Comparison of ENCODE assay signal across 12 cellular contexts in genomic region chr19:48613024-48613851, GRCh38. TPM values are rescaled to one million over a fixed set of nuclear protein-coding genes. Genes with fewer than 3 reads are reported as not detected.
DNase-seq lines count a peak whose midpoint lies in the region; ATAC-seq, FAIRE-seq and TF ChIP-seq lines count a peak whose summit lies in the region.
"Had no signal": no experiment of that assay in that cellular context is flagged by ENCODE, and none has a peak within 500 bp of the region (broad histone marks: within the 10 kb centered on the region; RNA-seq: fewer than 3 reads in every experiment).

No MANE protein-coding gene starts in this region.

- FAIRE-seq in H1 (lab: Jason Lieb, UNC) (no peak), pancreas (lab: Jason Lieb, UNC) (no peak)

- no peak for TF ChIP-seq EP300 in H1 (IDR thresholded peaks at IDR 0.05; ENCODE audit: borderline replicate concordance in 1 of 2, low read depth in 2 of 2, low read length in 2 of 2)

- TF ChIP-seq CTCF in H1 (IDR thresholded peaks at IDR 0.05; ENCODE audit: control extremely low read depth in 1 of 3, insufficient read depth in 1 of 3, low read depth in 1 of 3, low read length in 3 of 3) (no peak), pancreas (IDR thresholded peaks at IDR 0.05) (no peak)

- peak overlapping the region; percentile 71 for H4K91ac ChIP-seq in H1 (replicated peaks; ENCODE audit: insufficient read length, low read length)

- H3K23ac ChIP-seq in H1 (ENCODE audit: insufficient read length) = no peak overlapping the region

- no peak; a peak in 1 of 3 replicates for TF ChIP-seq POLR2A in H1 (IDR thresholded peaks at IDR 0.05; ENCODE audit: control extremely low read depth in 1 of 2, low read depth in 2 of 2, low read length in 2 of 2)

- peak overlapping the region; percentile 61; the same call in 1 of the 2 replicates for H2BK20ac ChIP-seq in H1 (ENCODE audit: low read length)

- no peak overlapping the region for H2BK120ac ChIP-seq in H1 (replicated peaks; ENCODE audit: low read depth, low read length)

- peak overlapping the region; percentile 88; the same call in 1 of the 2 replicates for H2BK15ac ChIP-seq in H1 (ENCODE audit: low read length)

- peaks cover 25 to 37% of the 10 kb centered on the region in 2 experiments for H4K20me1 ChIP-seq in H1 (replicated peaks in 1 of 2; ENCODE audit: control insufficient read depth in 1 of 2, insufficient read depth in 2 of 2, low read length in 2 of 2)

- DNase-seq in COLO668 (lab: John Stamatoyannopoulos, UW; ENCODE audit: unreplicated experiment) (peak; percentile 16), LHCN-M2 (ENCODE audit: low read depth) (peak; percentile 77), H1 (ENCODE audit: low read depth in 1 of 2, low spot score in 2 of 2) (no peak), pancreas (peak in 5 of 6 donors; percentile 26 to 82 (median 49)), NOMO-1 (lab: John Stamatoyannopoulos, UW; ENCODE audit: unreplicated experiment in 2 of 2) (no peak)
- DNase-seq: activated CD4-positive, alpha-beta T cell treated with anti-CD3 and anti-CD28 coated beads, Interleukin-2, amount 50 U/mL, for 4 hours; cerebellar nuclear complex; DMS153; NCI-H2107 had no signal

- H3K27me3 ChIP-seq in H1 (replicated peaks in 1 of 4; ENCODE audit: control insufficient read depth in 3 of 4, extremely low read depth in 1 of 4, insufficient read depth in 3 of 4, low read length in 3 of 4) (no peaks in the 10 kb centered on the region), pancreas (no peaks in the 10 kb centered on the region)

- intact Hi-C loops in pancreas (cut with DNase I) = no loop called here

- 90% methylated on average over 39 of the region's 39 CpGs; no CpG with 5 or more reads in 1 of the 2 experiments for WGBS in H1 (ENCODE audit: extremely low coverage in 1 of 2, insufficient coverage in 1 of 2, insufficient read length in 1 of 2, insufficient replicate concordance in 2 of 2, low coverage in 1 of 2, low lambda C conversion rate in 2 of 2, missing lambda C conversion rate in 1 of 2), 2 experiments
- WGBS in pancreas, 2 donors = 73 to 77% methylated on average over 39 of the region's 39 CpGs

- peak overlapping the region; percentile 80 for H3K27ac ChIP-seq in H1 (ENCODE audit: low read depth, low read length)
- no peak overlapping the region for H3K27ac ChIP-seq in pancreas

- ATAC-seq in pancreas (peak in 2 of 4 donors; percentile 3), HG03571 (IDR thresholded peaks at IDR 0.05; ENCODE audit: unreplicated experiment) (no peak), GM21825 (IDR thresholded peaks at IDR 0.05; ENCODE audit: unreplicated experiment) (no peak), GM21381 (IDR thresholded peaks at IDR 0.05; ENCODE audit: unreplicated experiment) (no peak)

- H2AK5ac ChIP-seq in H1 (ENCODE audit: low read depth, low read length) = peak overlapping the region; percentile 54; the same call in 1 of the 2 replicates

- no peak overlapping the region for H4K5ac ChIP-seq in H1 (ENCODE audit: insufficient read length, low read depth, low read length)

- H3K4ac ChIP-seq in H1 (replicated peaks; ENCODE audit: insufficient read length, low read depth, low read length) = peak overlapping the region; percentile 99

- H3K14ac ChIP-seq in H1 (ENCODE audit: insufficient read length) = no peak overlapping the region

- H2BK12ac ChIP-seq in H1 (ENCODE audit: low read depth, low read length) = peak overlapping the region; percentile 90; the same call in 1 of the 2 replicates

- H3K4me2 ChIP-seq in H1 (ENCODE audit: insufficient read depth in 1 of 2, low read depth in 2 of 2, low read length in 2 of 2) = 0 out of 4 replicates have a peak overlapping the region, but pooled peaks of 1 of the 2 experiments have one; percentile 1

- H3K79me2 ChIP-seq in H1 (ENCODE audit: control insufficient read depth in 1 of 2, insufficient read depth in 2 of 2, low read length in 2 of 2) = peaks cover 14 to 22% of the 10 kb centered on the region in 2 experiments

- no peak for TF ChIP-seq RAD21 in H1 (IDR thresholded peaks at IDR 0.05 in 1 of 2, conservative IDR thresholded peaks at IDR 0.05 in 1 of 2; ENCODE audit: low read depth in 2 of 2, low read length in 2 of 2)

- no peak overlapping the region for H3K18ac ChIP-seq in H1 (ENCODE audit: extremely low read depth, low read length)

- H3K36me3 ChIP-seq in H1 (ENCODE audit: control insufficient read depth in 2 of 4, insufficient read depth in 4 of 4, low read length in 3 of 4) (peaks cover 17 to 31% (median 21%) of the 10 kb centered on the region in 4 experiments), pancreas (peaks cover 0 to 24% (median 22%) of the 10 kb centered on the region in 3 donors)

- POLR2A ChIA-PET in H1 (lab: Charles Lee; ENCODE audit: partially characterized antibody) = interaction anchor here (0.8 to 30.9 kb wide), 15 partner anchors 1 to 151 kb away, joined by 3 to 788 read pairs (median 4); partner anchors contain the start of genes CA11, DBP, FAM83E and RPL18

- CTCF ChIA-PET in H1 (lab: Charles Lee; ENCODE audit: partially characterized antibody) = interaction anchor here (0.7 to 7.2 kb wide), 3 partner anchors 18 to 124 kb away, joined by 3 to 37 read pairs (median 4); no protein-coding TSS in a partner anchor

- H2AFZ ChIP-seq in H1 (ENCODE audit: low read length) = no peak overlapping the region

- peak overlapping the region in 2 of 4 experiments; percentile 25 to 50; a peak in 3 of 7 replicates for H3K9ac ChIP-seq in H1 (replicated peaks in 1 of 4; ENCODE audit: extremely low read depth in 1 of 4, low read depth in 3 of 4, low read length in 3 of 4)

- H4K8ac ChIP-seq in H1 (ENCODE audit: extremely low read depth, insufficient read depth, low read length) = 0 out of 2 replicates have a peak overlapping the region, but pooled peaks have one; percentile 54

- H3K4me1 ChIP-seq in H1 (replicated peaks in 1 of 4; ENCODE audit: control insufficient read depth in 3 of 4, insufficient read depth in 4 of 4, low read length in 3 of 4) (peaks cover 0 to 46% (median 35%) of the 10 kb centered on the region in 4 experiments; a peak in 6 of 7 replicates), pancreas (peaks cover 8 to 14% (median 12%) of the 10 kb centered on the region in 3 donors)

- H2BK5ac ChIP-seq in H1 (ENCODE audit: low read depth, low read length) = peak overlapping the region; percentile 88

- H3K79me1 ChIP-seq in H1 (ENCODE audit: low read depth, low read length) = peaks cover 4% of the 10 kb centered on the region; the same call in 1 of the 2 replicates

- H3K4me3 ChIP-seq in H1 (ENCODE audit: extremely low read depth in 1 of 4, insufficient read depth in 2 of 4, low read depth in 3 of 4, low read length in 4 of 4) (no peak overlapping the region), pancreas (no peak overlapping the region)

- peaks cover 4% of the 10 kb centered on the region; the same call in 1 of the 2 replicates for H3K23me2 ChIP-seq in H1 (ENCODE audit: low read depth, low read length)

- H3K9me3 ChIP-seq in H1 (ENCODE audit: insufficient read depth in 2 of 2, low read depth in 1 of 2, low read length in 1 of 2) = no peaks in the 10 kb centered on the region
- no peaks in the 10 kb centered on the region for H3K9me3 ChIP-seq in pancreas

- no peak overlapping the region for H3K56ac ChIP-seq in H1 (replicated peaks; ENCODE audit: insufficient read length, low read depth, low read length)

RNA-seq across cellular contexts. Expression of gene FAM83E, which starts 1.6 kb away (rescaled TPM):
- total RNA-seq in LHCN-M2 (2014; rRNA removed) (not detected in 2 replicates), pancreas (1 to 10 TPM; 1.2 to 2.9 (median 2.6) TPM)
- not detected for polyA plus RNA-seq in LHCN-M2 (2012)
- 5.3 and 6.5 TPM in 2 replicates for total RNA-seq in H1 (2021; fragmentation: NEBNext Ultra II Directional; extraction: Animal tissue kit (Norgen Biotek cat#: 25700))
- polyA plus RNA-seq in H1 (2011; rRNA removed) (1.8 and 2.5 TPM in 2 replicates), pancreas (1 to 10 TPM; 1.8 to 3.4 TPM)
- polyA plus RNA-seq in H1 (2011; cell fraction: cytosol; rRNA removed) = 3.0 TPM
- polyA plus RNA-seq in H1 (2011; cell fraction: nucleus; rRNA removed) = 5.5 TPM
- 3.1 to 4.6 TPM (median 3.9 TPM) in 4 replicates for polyA plus RNA-seq in H1 (2012, experiment 1 of 2)
- 1.4 TPM for polyA plus RNA-seq in H1 (2012, experiment 2 of 2)
- 3.6 TPM for polyA plus RNA-seq in H1 (2013, experiment 1 of 2)
- polyA plus RNA-seq in H1 (2013, experiment 2 of 2) = 2.4 TPM
- 1.1 TPM in 2 replicates for polyA minus RNA-seq in H1 (2011; rRNA and poly(A)+ RNA removed)
- 2.1 TPM for polyA minus RNA-seq in H1 (2011; cell fraction: cytosol; rRNA and poly(A)+ RNA removed)
- 2.4 TPM for polyA minus RNA-seq in H1 (2011; cell fraction: nucleus; rRNA and poly(A)+ RNA removed)

RNA-seq across cellular contexts. Expression of gene RPL18, which starts 5.7 kb away (rescaled TPM):
- total RNA-seq in LHCN-M2 (2014; rRNA removed) = 1,651 and 2,205 TPM in 2 replicates
- 2,831 TPM for polyA plus RNA-seq in LHCN-M2 (2012)
- 1,669 and 1,693 TPM in 2 replicates for total RNA-seq in H1 (2021; fragmentation: NEBNext Ultra II Directional; extraction: Animal tissue kit (Norgen Biotek cat#: 25700))
- polyA plus RNA-seq in H1 (2011; rRNA removed) = 2,789 and 3,426 TPM in 2 replicates
- polyA plus RNA-seq in H1 (2011; cell fraction: cytosol; rRNA removed) = 2,747 TPM
- 1,998 TPM for polyA plus RNA-seq in H1 (2011; cell fraction: nucleus; rRNA removed)
- 1,368 to 3,492 TPM (median 2,780 TPM) in 4 replicates for polyA plus RNA-seq in H1 (2012, experiment 1 of 2)
- 5,563 TPM for polyA plus RNA-seq in H1 (2012, experiment 2 of 2)
- polyA plus RNA-seq in H1 (2013, experiment 1 of 2) = 2,312 TPM
- polyA plus RNA-seq in H1 (2013, experiment 2 of 2) = 2,245 TPM
- polyA minus RNA-seq in H1 (2011; rRNA and poly(A)+ RNA removed) = 621 and 624 TPM in 2 replicates
- polyA minus RNA-seq in H1 (2011; cell fraction: cytosol; rRNA and poly(A)+ RNA removed) = 738 TPM
- polyA minus RNA-seq in H1 (2011; cell fraction: nucleus; rRNA and poly(A)+ RNA removed) = 950 TPM
- total RNA-seq in pancreas = 1,000 to 10,000 TPM in 4 of 6 donors, 100 to 1,000 TPM in 2; 881 to 1,605 (median 1,071) TPM
- 1,000 to 10,000 TPM; 1,358 to 2,344 TPM for polyA plus RNA-seq in pancreas

RNA-seq across cellular contexts. Expression of gene SPHK2, which starts 6.1 kb away (rescaled TPM):
- total RNA-seq in LHCN-M2 (2014; rRNA removed) (13.3 and 16.2 TPM in 2 replicates), pancreas (10 to 100 TPM in 1 of 6 donors, 1 to 10 TPM in 5; 4.3 to 11.0 (median 6.6) TPM)
- polyA plus RNA-seq in LHCN-M2 (2012) = 13.0 TPM
- 60.9 and 61.6 TPM in 2 replicates for total RNA-seq in H1 (2021; fragmentation: NEBNext Ultra II Directional; extraction: Animal tissue kit (Norgen Biotek cat#: 25700))
- polyA plus RNA-seq in H1 (2011; rRNA removed) (43.9 and 81.8 TPM in 2 replicates), pancreas (10 to 100 TPM; 15.9 to 24.0 TPM)
- polyA plus RNA-seq in H1 (2011; cell fraction: cytosol; rRNA removed) = 48.1 TPM
- polyA plus RNA-seq in H1 (2011; cell fraction: nucleus; rRNA removed) = 85.3 TPM
- 43.7 to 47.8 TPM (median 45.2 TPM) in 4 replicates for polyA plus RNA-seq in H1 (2012, experiment 1 of 2)
- 41.5 TPM for polyA plus RNA-seq in H1 (2012, experiment 2 of 2)
- polyA plus RNA-seq in H1 (2013, experiment 1 of 2) = 28.9 TPM
- polyA plus RNA-seq in H1 (2013, experiment 2 of 2) = 25.8 TPM
- polyA minus RNA-seq in H1 (2011; rRNA and poly(A)+ RNA removed) = 21.2 and 25.9 TPM in 2 replicates
- polyA minus RNA-seq in H1 (2011; cell fraction: cytosol; rRNA and poly(A)+ RNA removed) = 37.9 TPM
- polyA minus RNA-seq in H1 (2011; cell fraction: nucleus; rRNA and poly(A)+ RNA removed) = 55.2 TPM

RNA-seq across cellular contexts. Expression of gene SPACA4, which starts 6.7 kb away (rescaled TPM):
- not detected in 2 replicates for total RNA-seq in LHCN-M2 (2014; rRNA removed)
- not detected for polyA plus RNA-seq in LHCN-M2 (2012)
- total RNA-seq in H1 (2021; fragmentation: NEBNext Ultra II Directional; extraction: Animal tissue kit (Norgen Biotek cat#: 25700)) = not detected in 2 replicates
- not detected in 2 replicates for polyA plus RNA-seq in H1 (2011; rRNA removed)
- not detected for polyA plus RNA-seq in H1 (2011; cell fraction: cytosol; rRNA removed)
- not detected for polyA plus RNA-seq in H1 (2011; cell fraction: nucleus; rRNA removed)
- 0.27 to 1.1 TPM (median 0.53 TPM) in 4 replicates for polyA plus RNA-seq in H1 (2012, experiment 1 of 2)
- polyA plus RNA-seq in H1 (2012, experiment 2 of 2) = 1.5 TPM
- not detected for polyA plus RNA-seq in H1 (2013, experiment 1 of 2)
- polyA plus RNA-seq in H1 (2013, experiment 2 of 2) = not detected
- polyA minus RNA-seq in H1 (2011; rRNA and poly(A)+ RNA removed) = not detected in 2 replicates
- polyA minus RNA-seq in H1 (2011; cell fraction: cytosol; rRNA and poly(A)+ RNA removed) = not detected
- polyA minus RNA-seq in H1 (2011; cell fraction: nucleus; rRNA and poly(A)+ RNA removed) = not detected
- total RNA-seq in pancreas = not detected
- under 1 TPM in 1 of 2 donors, not detected in 1; 0.12 TPM for polyA plus RNA-seq in pancreas

RNA-seq across cellular contexts. Expression of gene DBP, which starts 23.9 kb away (rescaled TPM):
- total RNA-seq in LHCN-M2 (2014; rRNA removed) (2.9 and 4.8 TPM in 2 replicates), pancreas (1 to 10 TPM; 3.3 to 8.3 (median 6.5) TPM)
- polyA plus RNA-seq in LHCN-M2 (2012) = 4.2 TPM
- 8.3 and 9.9 TPM in 2 replicates for total RNA-seq in H1 (2021; fragmentation: NEBNext Ultra II Directional; extraction: Animal tissue kit (Norgen Biotek cat#: 25700))
- polyA plus RNA-seq in H1 (2011; rRNA removed) (7.5 and 8.2 TPM in 2 replicates), pancreas (10 to 100 TPM in 1 of 2 donors, 1 to 10 TPM in 1; 4.7 to 11.4 TPM)
- 4.7 TPM for polyA plus RNA-seq in H1 (2011; cell fraction: cytosol; rRNA removed)
- polyA plus RNA-seq in H1 (2011; cell fraction: nucleus; rRNA removed) = 7.8 TPM
- 6.7 to 12.3 TPM (median 10.9 TPM) in 4 replicates for polyA plus RNA-seq in H1 (2012, experiment 1 of 2)
- 12.0 TPM for polyA plus RNA-seq in H1 (2012, experiment 2 of 2)
- 4.4 TPM for polyA plus RNA-seq in H1 (2013, experiment 1 of 2)
- polyA plus RNA-seq in H1 (2013, experiment 2 of 2) = 5.6 TPM
- polyA minus RNA-seq in H1 (2011; rRNA and poly(A)+ RNA removed) = 3.9 and 5.5 TPM in 2 replicates
- 9.2 TPM for polyA minus RNA-seq in H1 (2011; cell fraction: cytosol; rRNA and poly(A)+ RNA removed)
- polyA minus RNA-seq in H1 (2011; cell fraction: nucleus; rRNA and poly(A)+ RNA removed) = 9.2 TPM

Comparison
In these comparisons a context has a peak if more than half of its experiments do, and no peak if none do; other contexts are left out.
1. DNase-seq: peak in COLO668 (single experiment), LHCN-M2 (single experiment) and pancreas (5 of 6); none in H1 (0 of 2) and NOMO-1 (0 of 2).